1 cellular context compared by ENCODE assay signal in genomic region chr9:101458955-101459631, GRCh38.
TF ChIP-seq lines count a peak whose summit lies in the region.

No MANE protein-coding gene starts in this region.

TF ChIP-seq in HepG2, 621 proteins besides CTCF, POLR2A, EP300 and RAD21 (continued from another document and continues in another):
- TF ChIP-seq ZNF124 (CRISPR knock-in tag; IDR thresholded peaks at IDR 0.05) (0 out of 2 replicates have a peak, but pooled peaks have one; percentile 39), RXRB (CRISPR knock-in tag; IDR thresholded peaks at IDR 0.05; ENCODE audit: borderline replicate concordance) (peak; percentile 38; the same call in 1 of the 2 replicates), ZNF230 (CRISPR knock-in tag; IDR thresholded peaks at IDR 0.05) (no peak), KAT8 (CRISPR knock-in tag; IDR thresholded peaks at IDR 0.05) (0 out of 2 replicates have a peak, but pooled peaks have one; percentile 32), TMF1 (CRISPR knock-in tag; IDR thresholded peaks at IDR 0.05; ENCODE audit: low read depth) (0 out of 2 replicates have a peak, but pooled peaks have one; percentile 34), SAP130 (CRISPR knock-in tag; IDR thresholded peaks at IDR 0.05; ENCODE audit: low read depth) (peak; percentile 50), YEATS2 (CRISPR knock-in tag; IDR thresholded peaks at IDR 0.05; ENCODE audit: borderline replicate concordance) (peak; percentile 31; the same call in 1 of the 2 replicates), ZNF225 (CRISPR knock-in tag; IDR thresholded peaks at IDR 0.05) (no peak), PTBP1 (IDR thresholded peaks at IDR 0.05; ENCODE audit: low read depth, low read length, poor library complexity, severe bottlenecking) (no peak), ZNF251 (CRISPR knock-in tag; IDR thresholded peaks at IDR 0.05) (no peak), HMG20A (CRISPR knock-in tag; IDR thresholded peaks at IDR 0.05; ENCODE audit: borderline replicate concordance) (peak; percentile 27; the same call in 1 of the 2 replicates), SSRP1 (CRISPR knock-in tag; IDR thresholded peaks at IDR 0.05) (peak; percentile 61; the same call in 1 of the 2 replicates), NR2F6 (IDR thresholded peaks at IDR 0.05) (no peak), NR2F6 (CRISPR knock-in tag; IDR thresholded peaks at IDR 0.05) (0 out of 2 replicates have a peak, but pooled peaks have one; percentile 13), ZNF644 (CRISPR knock-in tag; IDR thresholded peaks at IDR 0.05; ENCODE audit: low read depth) (no peak), STAG1 (CRISPR knock-in tag; IDR thresholded peaks at IDR 0.05) (peak; percentile 90), IRF2 (CRISPR knock-in tag; IDR thresholded peaks at IDR 0.05) (0 out of 2 replicates have a peak, but pooled peaks have one; percentile 34), ZNF280D (CRISPR knock-in tag; IDR thresholded peaks at IDR 0.05) (0 out of 2 replicates have a peak, but pooled peaks have one; percentile 42), ZNF782 (CRISPR knock-in tag; IDR thresholded peaks at IDR 0.05; ENCODE audit: borderline replicate concordance) (no peak), ZNF24 (IDR thresholded peaks at IDR 0.05) (peak; percentile 74), ERF (CRISPR knock-in tag; IDR thresholded peaks at IDR 0.05) (peak; percentile 66; the same call in 1 of the 2 replicates), ZFY (CRISPR knock-in tag; IDR thresholded peaks at IDR 0.05) (0 out of 2 replicates have a peak, but pooled peaks have one; percentile 9), ZBTB1 (CRISPR knock-in tag; IDR thresholded peaks at IDR 0.05; ENCODE audit: borderline replicate concordance) (no peak), SMYD3 (CRISPR knock-in tag; IDR thresholded peaks at IDR 0.05) (peak; percentile 68; the same call in 1 of the 2 replicates), ZNF83 (CRISPR knock-in tag; IDR thresholded peaks at IDR 0.05; ENCODE audit: borderline replicate concordance) (no peak), ATF7 (IDR thresholded peaks at IDR 0.05) (no peak), ATF7 (CRISPR knock-in tag; IDR thresholded peaks at IDR 0.05) (no peak), ZNF709 (CRISPR knock-in tag; IDR thresholded peaks at IDR 0.05) (0 out of 2 replicates have a peak, but pooled peaks have one; percentile 28), SALL1 (CRISPR knock-in tag; IDR thresholded peaks at IDR 0.05) (peak; percentile 25; the same call in 1 of the 2 replicates), REXO4 (CRISPR knock-in tag; IDR thresholded peaks at IDR 0.05; ENCODE audit: borderline replicate concordance) (no peak), SP1 (IDR thresholded peaks at IDR 0.05) (no peak), SP1 (CRISPR knock-in tag; IDR thresholded peaks at IDR 0.05) (no peak), SNRNP70 (IDR thresholded peaks at IDR 0.05; ENCODE audit: low read depth, low read length) (no peak), ZNF382 (CRISPR knock-in tag; IDR thresholded peaks at IDR 0.05; ENCODE audit: borderline replicate concordance) (no peak), FOSL2 (CRISPR knock-in tag; IDR thresholded peaks at IDR 0.05) (0 out of 2 replicates have a peak, but pooled peaks have one; percentile 5), TCF7 (IDR thresholded peaks at IDR 0.05; ENCODE audit: low read depth) (no peak), THAP11 (CRISPR knock-in tag; IDR thresholded peaks at IDR 0.05) (peak; percentile 57), GATAD1 (CRISPR knock-in tag; IDR thresholded peaks at IDR 0.05) (no peak), RBM39 (IDR thresholded peaks at IDR 0.05; ENCODE audit: low read depth, low read length, poor library complexity, severe bottlenecking) (no peak), ATRX (CRISPR knock-in tag; IDR thresholded peaks at IDR 0.05; ENCODE audit: borderline replicate concordance) (no peak), HMGXB3 (CRISPR knock-in tag; IDR thresholded peaks at IDR 0.05; ENCODE audit: borderline replicate concordance) (no peak), ZBTB43 (CRISPR knock-in tag; conservative IDR thresholded peaks at IDR 0.05) (no peak), SALL2 (CRISPR knock-in tag; IDR thresholded peaks at IDR 0.05) (no peak), ZNF281 (CRISPR knock-in tag; IDR thresholded peaks at IDR 0.05; ENCODE audit: borderline replicate concordance) (no peak), ZNF205 (CRISPR knock-in tag; IDR thresholded peaks at IDR 0.05) (0 out of 2 replicates have a peak, but pooled peaks have one; percentile 65)
- TF ChIP-seq, protein P1, sequence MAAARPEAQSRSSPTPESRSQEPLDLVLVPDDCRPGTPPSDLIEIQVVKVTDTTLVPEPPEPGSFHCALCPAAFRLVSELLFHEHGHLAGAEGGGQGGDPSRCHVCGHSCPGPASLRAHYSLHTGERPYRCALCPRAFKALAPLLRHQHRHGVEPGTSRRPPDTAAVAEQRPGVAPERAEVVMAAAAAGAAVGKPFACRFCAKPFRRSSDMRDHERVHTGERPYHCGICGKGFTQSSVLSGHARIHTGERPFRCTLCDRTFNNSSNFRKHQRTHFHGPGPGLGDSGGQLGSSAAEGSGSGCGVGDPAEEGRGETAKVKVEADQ (CRISPR knock-in tag; IDR thresholded peaks at IDR 0.05; ENCODE audit: borderline replicate concordance), result peak; percentile 74; the same call in 1 of the 2 replicates
- TF ChIP-seq, protein P2, sequence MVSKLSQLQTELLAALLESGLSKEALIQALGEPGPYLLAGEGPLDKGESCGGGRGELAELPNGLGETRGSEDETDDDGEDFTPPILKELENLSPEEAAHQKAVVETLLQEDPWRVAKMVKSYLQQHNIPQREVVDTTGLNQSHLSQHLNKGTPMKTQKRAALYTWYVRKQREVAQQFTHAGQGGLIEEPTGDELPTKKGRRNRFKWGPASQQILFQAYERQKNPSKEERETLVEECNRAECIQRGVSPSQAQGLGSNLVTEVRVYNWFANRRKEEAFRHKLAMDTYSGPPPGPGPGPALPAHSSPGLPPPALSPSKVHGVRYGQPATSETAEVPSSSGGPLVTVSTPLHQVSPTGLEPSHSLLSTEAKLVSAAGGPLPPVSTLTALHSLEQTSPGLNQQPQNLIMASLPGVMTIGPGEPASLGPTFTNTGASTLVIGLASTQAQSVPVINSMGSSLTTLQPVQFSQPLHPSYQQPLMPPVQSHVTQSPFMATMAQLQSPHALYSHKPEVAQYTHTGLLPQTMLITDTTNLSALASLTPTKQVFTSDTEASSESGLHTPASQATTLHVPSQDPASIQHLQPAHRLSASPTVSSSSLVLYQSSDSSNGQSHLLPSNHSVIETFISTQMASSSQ (IDR thresholded peaks at IDR 0.05; ENCODE audit: low read depth), result no peak
- TF ChIP-seq, protein P2 (CRISPR knock-in tag; IDR thresholded peaks at IDR 0.05; ENCODE audit: borderline replicate concordance), result no peak
- TF ChIP-seq, protein P3, sequence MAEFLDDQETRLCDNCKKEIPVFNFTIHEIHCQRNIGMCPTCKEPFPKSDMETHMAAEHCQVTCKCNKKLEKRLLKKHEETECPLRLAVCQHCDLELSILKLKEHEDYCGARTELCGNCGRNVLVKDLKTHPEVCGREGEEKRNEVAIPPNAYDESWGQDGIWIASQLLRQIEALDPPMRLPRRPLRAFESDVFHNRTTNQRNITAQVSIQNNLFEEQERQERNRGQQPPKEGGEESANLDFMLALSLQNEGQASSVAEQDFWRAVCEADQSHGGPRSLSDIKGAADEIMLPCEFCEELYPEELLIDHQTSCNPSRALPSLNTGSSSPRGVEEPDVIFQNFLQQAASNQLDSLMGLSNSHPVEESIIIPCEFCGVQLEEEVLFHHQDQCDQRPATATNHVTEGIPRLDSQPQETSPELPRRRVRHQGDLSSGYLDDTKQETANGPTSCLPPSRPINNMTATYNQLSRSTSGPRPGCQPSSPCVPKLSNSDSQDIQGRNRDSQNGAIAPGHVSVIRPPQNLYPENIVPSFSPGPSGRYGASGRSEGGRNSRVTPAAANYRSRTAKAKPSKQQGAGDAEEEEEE (CRISPR knock-in tag; IDR thresholded peaks at IDR 0.05; ENCODE audit: borderline replicate concordance), result no peak
